10 cellular contexts compared by ENCODE assay signal in genomic region chr12:124569375-124570148, GRCh38. TPM values are rescaled to one million over a fixed set of nuclear protein-coding genes. Genes with fewer than 3 reads are reported as not detected.
DNase-seq lines count a peak whose midpoint lies in the region; ATAC-seq and TF ChIP-seq lines count a peak whose summit lies in the region.
"Had no signal": no experiment of that assay in that cellular context is flagged by ENCODE, and none has a peak within 500 bp of the region (broad histone marks: within the 10 kb centered on the region; RNA-seq: fewer than 3 reads in every experiment).

No MANE protein-coding gene starts in this region.

- no peak for TF ChIP-seq CTCF in left ventricle myocardium inferior (IDR thresholded peaks at IDR 0.05; ENCODE audit: borderline replicate concordance)
- TF ChIP-seq CTCF in smooth muscle cell (IDR thresholded peaks at IDR 0.05; ENCODE audit: borderline replicate concordance, insufficient read depth, poor library complexity, severe bottlenecking) = no peak
- TF ChIP-seq CTCF in coronary artery (IDR thresholded peaks at IDR 0.05) = no peak

- H3K27ac ChIP-seq in SK-N-MC = peak overlapping the region; percentile 95
- H3K27ac ChIP-seq in left ventricle myocardium inferior (replicated peaks) = peak overlapping the region; percentile 89
- H3K27ac ChIP-seq in smooth muscle cell (ENCODE audit: low read depth) = no peak overlapping the region
- H3K27ac ChIP-seq in coronary artery = peak overlapping the region in 1 of 2 donors; percentile 99

- H3K4me3 ChIP-seq in SK-N-MC = peak overlapping the region; percentile 75
- H3K4me3 ChIP-seq in left ventricle myocardium inferior = no peak overlapping the region
- no peak overlapping the region for H3K4me3 ChIP-seq in smooth muscle cell
- H3K4me3 ChIP-seq in coronary artery = no peak overlapping the region

- H3K27me3 ChIP-seq in left ventricle myocardium inferior (ENCODE audit: low read depth) (no peaks in the 10 kb centered on the region), smooth muscle cell (ENCODE audit: low read depth) (no peaks in the 10 kb centered on the region)
- H3K27me3 ChIP-seq: BE2C had no signal

- no peak overlapping the region for H2AFZ ChIP-seq in smooth muscle cell (ENCODE audit: low read depth)

- H3K4me1 ChIP-seq in left ventricle myocardium inferior (peaks cover 46% of the 10 kb centered on the region), smooth muscle cell (ENCODE audit: low read depth) (peaks cover 23% of the 10 kb centered on the region)

- DNase-seq in ELF-1 (ENCODE audit: low read depth, low spot score) (peak; percentile 65), SK-N-MC (ENCODE audit: low read depth, low spot score) (no peak), left ventricle myocardium inferior (no peak), smooth muscle cell (lab: John Stamatoyannopoulos, UW; ENCODE audit: unreplicated experiment) (no peak), coronary artery (ENCODE audit: low spot score) (no peak)
- DNase-seq: NCI-H2029 treated with DMSO at 0.1 percent for 48 hours had no signal

- H3K9me3 ChIP-seq in SK-N-MC (ENCODE audit: low read depth, low read length) (no peaks in the 10 kb centered on the region), left ventricle myocardium inferior (replicated peaks) (no peaks in the 10 kb centered on the region), smooth muscle cell (replicated peaks; ENCODE audit: low read depth) (no peaks in the 10 kb centered on the region)
- H3K9me3 ChIP-seq: BE2C had no signal

- peak overlapping the region; percentile 95 for H3K4me2 ChIP-seq in smooth muscle cell

- 62% methylated on average over 17 of the region's 17 CpGs for WGBS in smooth muscle cell (ENCODE audit: low lambda C conversion rate)

- peaks cover 18% of the 10 kb centered on the region for H4K20me1 ChIP-seq in smooth muscle cell (ENCODE audit: low read depth)

- H3F3A ChIP-seq in smooth muscle cell (ENCODE audit: low read depth) = peaks cover 11% of the 10 kb centered on the region

- peaks cover 26% of the 10 kb centered on the region for H3K79me2 ChIP-seq in smooth muscle cell (ENCODE audit: low read depth)

- peak overlapping the region; percentile 55 for H3K9ac ChIP-seq in SK-N-MC (ENCODE audit: insufficient read length)
- H3K9ac ChIP-seq in smooth muscle cell (ENCODE audit: low read depth) = no peak overlapping the region

- ATAC-seq in GM18858 (IDR thresholded peaks at IDR 0.05; ENCODE audit: unreplicated experiment) (no peak), GM19035 (IDR thresholded peaks at IDR 0.05; ENCODE audit: unreplicated experiment) (no peak), GM21367 (IDR thresholded peaks at IDR 0.05; ENCODE audit: unreplicated experiment) (no peak)

- intact Hi-C loops in left ventricle myocardium inferior (cut with micrococcal nuclease) = no loop called here

- no peaks in the 10 kb centered on the region for H3K36me3 ChIP-seq in SK-N-MC (ENCODE audit: insufficient read depth, low read length)
- no peaks in the 10 kb centered on the region for H3K36me3 ChIP-seq in left ventricle myocardium inferior
- H3K36me3 ChIP-seq in smooth muscle cell (ENCODE audit: low read depth) = no peaks in the 10 kb centered on the region
- H3K36me3 ChIP-seq: BE2C had no signal

RNA-seq across cellular contexts. Expression of gene NCOR2, which starts 2.1 kb away (rescaled TPM):
- total RNA-seq in left ventricle myocardium inferior = 152 TPM
- total RNA-seq in smooth muscle cell = 64.1 and 64.7 TPM in 2 replicates
- 164 and 169 TPM in 2 replicates for polyA plus RNA-seq in smooth muscle cell
